ENCODE assay signal across 8 cellular contexts in genomic region chr12:85448548-85449139, GRCh38.
DNase-seq lines count a peak whose midpoint lies in the region; ATAC-seq, FAIRE-seq and TF ChIP-seq lines count a peak whose summit lies in the region.

No MANE protein-coding gene starts in this region.

- no TSS peak for BruUV-seq in PC-9 (replicated peaks; lab: Mats Ljungman, UMichigan)

- H3K27me3 ChIP-seq in PC-9 (ENCODE audit: insufficient read depth, low read depth) (no peaks in the 10 kb centered on the region), gastroesophageal sphincter (no peaks in the 10 kb centered on the region)

- no peak overlapping the region for H3K4me3 ChIP-seq in AG10803 (ENCODE audit: low read length)
- no peak overlapping the region for H3K4me3 ChIP-seq in PC-9
- no peak overlapping the region for H3K4me3 ChIP-seq in gastroesophageal sphincter

- POLR2A ChIA-PET in PC-9 (lab: Charles Lee; ENCODE audit: unreplicated experiment): interaction anchor here (0.7 kb wide), 1 partner anchor 127 kb away, joined by 3 read pairs; no protein-coding TSS in a partner anchor

- no peaks in the 10 kb centered on the region for H4K20me1 ChIP-seq in PC-9 (ENCODE audit: insufficient read depth)

- TF ChIP-seq CTCF in AG10803 (conservative IDR thresholded peaks at IDR 0.05; ENCODE audit: low read length): peak; percentile 55
- TF ChIP-seq CTCF in PC-9 (conservative IDR thresholded peaks at IDR 0.05): peak; percentile 64
- TF ChIP-seq CTCF in gastroesophageal sphincter (IDR thresholded peaks at IDR 0.05): peak in 1 of 4 experiments; percentile 49

- no peak overlapping the region for H2AFZ ChIP-seq in PC-9

- DNase-seq in AG10803 (ENCODE audit: low read depth) (peak; percentile 15), PC-9 (no peak), frontal cortex (ENCODE audit: low spot score in 2 of 2) (no peak), HK-2 (ENCODE audit: unreplicated experiment) (no peak)
- no peak for DNase-seq in stimulated activated naive CD4-positive, alpha-beta T cell treated with Interleukin-2 at 50 U/mL for 16 hours (lab: John Stamatoyannopoulos, UW)

- TF ChIP-seq EP300 in gastroesophageal sphincter (IDR thresholded peaks at IDR 0.05): no peak

- H3K9me2 ChIP-seq in PC-9 (ENCODE audit: insufficient read depth): no peaks in the 10 kb centered on the region

- 40 to 41% methylated on average over 4 of the region's 4 CpGs for WGBS in gastroesophageal sphincter (ENCODE audit: low coverage in 1 of 2), 2 donors

- intact Hi-C loops in PC-9 (cut with micrococcal nuclease; ENCODE audit: unreplicated experiment): loop anchor here (1.0 to 5.0 kb wide), 4 partner anchors 138 to 576 kb away; no protein-coding TSS in a partner anchor

- no peaks in the 10 kb centered on the region for H3K79me2 ChIP-seq in PC-9 (ENCODE audit: low read depth)

- peak; percentile 70 for FAIRE-seq in frontal cortex (lab: Jason Lieb, UNC)

- no peaks in the 10 kb centered on the region for H3K4me1 ChIP-seq in PC-9 (replicated peaks; ENCODE audit: insufficient read depth)
- H3K4me1 ChIP-seq in gastroesophageal sphincter: no peaks in the 10 kb centered on the region

- H3K4me2 ChIP-seq in PC-9: no peak overlapping the region

- CTCF ChIA-PET in PC-9 (lab: Charles Lee): interaction anchor here (0.6 to 1.0 kb wide), 3 partner anchors 16 to 572 kb away, joined by 3 to 5 read pairs (median 3); no protein-coding TSS in a partner anchor

- H3K9me3 ChIP-seq in PC-9 (ENCODE audit: insufficient read depth, low read depth) (no peaks in the 10 kb centered on the region), gastroesophageal sphincter (no peaks in the 10 kb centered on the region)

- TF ChIP-seq POLR2A in gastroesophageal sphincter (IDR thresholded peaks at IDR 0.05): no peak

- ATAC-seq in GM21423 (IDR thresholded peaks at IDR 0.05; ENCODE audit: unreplicated experiment) (peak; percentile 57), HG03095 (IDR thresholded peaks at IDR 0.05; ENCODE audit: unreplicated experiment) (no peak), gastroesophageal sphincter (no peak)

- H3F3A ChIP-seq in PC-9 (ENCODE audit: insufficient read depth, low read depth): no peaks in the 10 kb centered on the region

- no peaks in the 10 kb centered on the region for H3K36me3 ChIP-seq in PC-9 (ENCODE audit: low read depth)
- H3K36me3 ChIP-seq in gastroesophageal sphincter: no peaks in the 10 kb centered on the region

- H3K27ac ChIP-seq in PC-9 (no peak overlapping the region), gastroesophageal sphincter (no peak overlapping the region)
